8 cellular contexts compared by ENCODE assay signal in the genomic region with DNA sequence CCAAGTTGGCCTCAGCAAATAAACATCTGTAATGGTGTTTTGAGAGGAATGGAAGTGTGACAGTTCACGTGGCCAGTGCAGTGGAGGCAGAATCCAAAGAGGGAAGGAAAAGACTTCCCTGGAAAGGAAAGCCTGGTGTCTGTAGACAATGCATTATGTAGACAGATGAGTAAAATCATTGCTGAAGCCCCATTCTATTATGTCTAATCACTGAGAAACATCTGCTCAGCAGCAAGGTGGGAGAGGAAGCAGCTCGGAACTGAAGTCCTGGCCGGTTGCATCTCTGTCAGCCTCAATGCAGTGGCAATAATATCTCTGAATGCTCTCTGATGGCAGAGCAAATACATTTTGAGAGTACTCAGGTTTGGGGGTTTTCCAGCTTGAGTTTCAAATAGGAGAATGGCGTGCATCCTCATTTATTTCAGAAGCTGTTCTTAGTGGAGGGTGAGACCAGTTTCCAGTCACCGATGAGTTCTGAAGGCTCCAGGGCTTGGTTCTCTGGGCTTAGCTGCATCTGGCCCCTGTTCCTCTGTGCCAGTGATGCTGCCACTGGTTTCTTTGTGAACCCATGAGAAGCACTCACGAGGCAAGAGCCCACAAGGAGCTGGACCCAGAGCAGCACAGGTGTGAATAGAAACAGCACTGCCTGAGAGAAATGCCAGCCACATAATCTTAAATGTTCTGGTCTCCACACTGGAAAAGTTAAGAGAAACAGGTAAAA.
DNase-seq lines count a peak whose midpoint lies in the region; ATAC-seq and TF ChIP-seq lines count a peak whose summit lies in the region.

No MANE protein-coding gene starts in this region.

- no peaks in the 10 kb centered on the region for H3K27me3 Mint-ChIP-seq in activated CD4-positive, alpha-beta memory T cell treated with anti-CD3 and anti-CD28 coated beads for 36 hours

- no peaks in the 10 kb centered on the region for H3K27me3 ChIP-seq in GM06990 (replicated peaks; ENCODE audit: control insufficient read depth, insufficient read depth, low read length)
- no peaks in the 10 kb centered on the region for H3K27me3 ChIP-seq in WERI-Rb-1 (ENCODE audit: insufficient read depth, low read depth, severe bottlenecking)

- H3K27ac ChIP-seq in WERI-Rb-1, result no peak overlapping the region

- H3K9me3 ChIP-seq in WERI-Rb-1 (ENCODE audit: severe bottlenecking), result peaks cover 3% of the 10 kb centered on the region

- peaks cover 21% of the 10 kb centered on the region for H3K9me3 Mint-ChIP-seq in activated CD4-positive, alpha-beta memory T cell treated with anti-CD3 and anti-CD28 coated beads for 36 hours

- H3K4me3 Mint-ChIP-seq in activated CD4-positive, alpha-beta memory T cell treated with anti-CD3 and anti-CD28 coated beads for 36 hours, result no peak overlapping the region

- H3K36me3 Mint-ChIP-seq in activated CD4-positive, alpha-beta memory T cell treated with anti-CD3 and anti-CD28 coated beads for 36 hours, result peaks cover 63% of the 10 kb centered on the region

- TF ChIP-seq CTCF in GM06990 (IDR thresholded peaks at IDR 0.05; ENCODE audit: insufficient read depth, low read length, poor library complexity, severe bottlenecking) (no peak), WERI-Rb-1 (IDR thresholded peaks at IDR 0.05; ENCODE audit: low read depth, low read length) (no peak)

- H3K36me3 ChIP-seq in GM06990 (ENCODE audit: control insufficient read depth, insufficient read depth, low read length), result peaks cover 3% of the 10 kb centered on the region
- H3K36me3 ChIP-seq in WERI-Rb-1, result no peaks in the 10 kb centered on the region; the same call in 1 of the 2 replicates

- ATAC-seq in GM19397 (IDR thresholded peaks at IDR 0.05; ENCODE audit: unreplicated experiment) (peak; percentile 36), HG03103 (IDR thresholded peaks at IDR 0.05; ENCODE audit: low read depth, unreplicated experiment) (peak; percentile 39)

- POLR2A ChIA-PET in activated CD4-positive, alpha-beta memory T cell treated with anti-CD3 and anti-CD28 coated beads for 36 hours (lab: Charles Lee), result interaction anchor here (0.6 kb wide), 1 partner anchor 740 kb away, joined by 3 read pairs; no protein-coding TSS in a partner anchor

- H3K4me3 ChIP-seq in GM06990 (replicated peaks; ENCODE audit: low read depth, low read length), result no peak overlapping the region
- no peak overlapping the region for H3K4me3 ChIP-seq in WERI-Rb-1 (ENCODE audit: low read depth, low read length)

- peaks cover 24% of the 10 kb centered on the region for H3K4me1 Mint-ChIP-seq in activated CD4-positive, alpha-beta memory T cell treated with anti-CD3 and anti-CD28 coated beads for 36 hours (ENCODE audit: low read depth)

- DNase-seq in GM06990 (ENCODE audit: extremely low read depth, insufficient read length) (peak; percentile 35), SHP77 (lab: John Stamatoyannopoulos, UW) (no peak), UCSD-AML1 (lab: John Stamatoyannopoulos, UW; ENCODE audit: unreplicated experiment) (no peak), medulla oblongata (ENCODE audit: extremely low spot score) (no peak), WERI-Rb-1 (no peak)
- no peak for DNase-seq in activated CD4-positive, alpha-beta memory T cell treated with anti-CD3 and anti-CD28 coated beads for 36 hours

- CTCF ChIA-PET in activated CD4-positive, alpha-beta memory T cell treated with anti-CD3 and anti-CD28 coated beads for 36 hours (lab: Charles Lee), result interaction anchor here (0.5 to 2.3 kb wide), 3 partner anchors 15 to 102 kb away, joined by 3 to 11 read pairs (median 4); no protein-coding TSS in a partner anchor

- intact Hi-C loops in activated CD4-positive, alpha-beta memory T cell treated with anti-CD3 and anti-CD28 coated beads for 36 hours (cut with micrococcal nuclease), result loop anchor here (2.0 kb wide), 1 partner anchor 64 kb away; a partner anchor contains a TSS

- peak overlapping the region; percentile 91 for H3K27ac Mint-ChIP-seq in activated CD4-positive, alpha-beta memory T cell treated with anti-CD3 and anti-CD28 coated beads for 36 hours
